Comparison of ENCODE assay signal across 8 cellular contexts in genomic region chr10:784759-785538, GRCh38.
DNase-seq lines count a peak whose midpoint lies in the region; ATAC-seq and TF ChIP-seq lines count a peak whose summit lies in the region.

No MANE protein-coding gene starts in this region.

- peak overlapping the region; percentile 59 for H3K4me3 ChIP-seq in adipocyte (ENCODE audit: low read length)

- ATAC-seq in GM21786 (IDR thresholded peaks at IDR 0.05; ENCODE audit: unreplicated experiment) = no peak

- no peaks in the 10 kb centered on the region for H3K9me3 ChIP-seq in adipocyte (ENCODE audit: control insufficient read depth, low read length)

- peaks cover 5% of the 10 kb centered on the region for H3K27me3 ChIP-seq in adipocyte (replicated peaks; ENCODE audit: control insufficient read depth, insufficient read depth, low read length)

- DNase-seq in GM10266 (ENCODE audit: extremely low spot score) = peak; percentile 12
- peak; percentile 54 for DNase-seq in NCI-H460 (ENCODE audit: extremely low read depth, low read depth)
- DNase-seq in adipocyte (ENCODE audit: low read depth) = peak; percentile 93
- peak; percentile 12 to 23 for DNase-seq in hippocampal formation (lab: John Stamatoyannopoulos, UW)
- DNase-seq in renal cortical epithelial cell (ENCODE audit: low read depth) = peak; percentile 27
- DNase-seq in effector CD8-positive, alpha-beta T cell (lab: John Stamatoyannopoulos, UW) = no peak
- DNase-seq in foreskin melanocyte = no peak

- peaks cover 9% of the 10 kb centered on the region for H3K4me1 ChIP-seq in adipocyte (ENCODE audit: control insufficient read depth, insufficient read depth, low read length)

- H3K36me3 ChIP-seq in adipocyte (ENCODE audit: control insufficient read depth, insufficient read depth, low read length, severe bottlenecking) = no peaks in the 10 kb centered on the region

- no peak for TF ChIP-seq CTCF in GM10266 (IDR thresholded peaks at IDR 0.05; ENCODE audit: control insufficient read depth, insufficient read depth, low read depth, missing control alignments)

- peak overlapping the region; percentile 51 for H3K9ac ChIP-seq in adipocyte (ENCODE audit: low read length)

Comparison
In these comparisons a context has a peak if more than half of its experiments do, and no peak if none do; other contexts are left out.
1. DNase-seq: peak in GM10266 (single experiment), NCI-H460 (single experiment), adipocyte (single experiment), hippocampal formation (2 of 2) and renal cortical epithelial cell (single experiment); none in effector CD8-positive, alpha-beta T cell (single experiment) and foreskin melanocyte (single experiment).